Comparison of ENCODE assay signal across 15 cellular contexts in genomic region chr9:7237473-7238243, GRCh38.
DNase-seq lines count a peak whose midpoint lies in the region; ATAC-seq, FAIRE-seq and TF ChIP-seq lines count a peak whose summit lies in the region.
"Had no signal": no experiment of that assay in that cellular context is flagged by ENCODE, and none has a peak within 500 bp of the region (broad histone marks: within the 10 kb centered on the region; RNA-seq: fewer than 3 reads in every experiment).

No MANE protein-coding gene starts in this region.

- CTCF ChIA-PET in HEK293 (lab: Yijun Ruan, JAX), result interaction anchor here (0.7 to 0.9 kb wide), 2 partner anchors 28 to 185 kb away, joined by 3 to 6 read pairs; no protein-coding TSS in a partner anchor

- ATAC-seq in GM18858 (IDR thresholded peaks at IDR 0.05; ENCODE audit: unreplicated experiment) (no peak), HG03196 (IDR thresholded peaks at IDR 0.05; ENCODE audit: unreplicated experiment) (no peak), GM19463 (IDR thresholded peaks at IDR 0.05; ENCODE audit: unreplicated experiment) (no peak)
- ATAC-seq: activated T-cell treated with anti-CD3 and anti-CD28 coated beads, Interleukin-2, amount 50 U/mL, for 4 hours had no signal

- H3K36me3 ChIP-seq in BLaER1 treated with 17β-estradiol and CSF1 and Interleukin-3, amounts not matched to agents 10 nM and 100 nM, result no peaks in the 10 kb centered on the region
- no peaks in the 10 kb centered on the region for H3K36me3 ChIP-seq in HEK293 (ENCODE audit: control insufficient read depth in 2 of 2, insufficient read depth in 1 of 2, low read length in 2 of 2)
- H3K36me3 ChIP-seq: ascending aorta, sigmoid colon had no signal

- no peak for FAIRE-seq in GM19239 (lab: Jason Lieb, UNC)
- FAIRE-seq: endometrium had no signal

- H3K4me1 ChIP-seq in BLaER1 treated with 17β-estradiol and CSF1 and Interleukin-3, amounts not matched to agents 10 nM and 100 nM, result peaks cover 0 to 10% (median 7%) of the 10 kb centered on the region in 10 experiments; a peak in 6 of 20 replicates
- H3K4me1 ChIP-seq in HEK293 (ENCODE audit: control insufficient read depth, insufficient read depth, low read length), result 0 out of 2 replicates have a peak, but pooled peaks cover 4% of the 10 kb centered on the region
- H3K4me1 ChIP-seq: ascending aorta, sigmoid colon had no signal

- peaks cover 5 to 17% (median 8%) of the 10 kb centered on the region in 11 experiments; a peak in 14 of 22 replicates for H3K9me3 ChIP-seq in BLaER1 treated with 17β-estradiol and CSF1 and Interleukin-3, amounts not matched to agents 10 nM and 100 nM (replicated peaks in 1 of 11)
- no peaks in the 10 kb centered on the region for H3K9me3 ChIP-seq in HEK293 (ENCODE audit: control insufficient read depth, insufficient read depth, low read depth, low read length)
- H3K9me3 ChIP-seq: ascending aorta, sigmoid colon, SK-N-SH had no signal

- H3K4me3 ChIP-seq in BLaER1 treated with 17β-estradiol and CSF1 and Interleukin-3, amounts not matched to agents 10 nM and 100 nM, result no peak overlapping the region
- H3K4me3 ChIP-seq in HEK293 (ENCODE audit: low read depth, low read length) (no peak overlapping the region), fibroblast of villous mesenchyme (ENCODE audit: low read depth, low read length) (no peak overlapping the region)
- H3K4me3 ChIP-seq: ascending aorta, sigmoid colon had no signal

- POLR2A ChIA-PET in HEK293 (lab: Yijun Ruan, JAX), result no interaction called here

- no peak for TF ChIP-seq CTCF in HEK293 (tag by site-specific recombination; IDR thresholded peaks at IDR 0.05)
- TF ChIP-seq CTCF in fibroblast of villous mesenchyme (IDR thresholded peaks at IDR 0.05; ENCODE audit: insufficient read depth, low read depth, low read length), result no peak

- peak; percentile 90 for DNase-seq in NCI-H748 (lab: John Stamatoyannopoulos, UW; ENCODE audit: unreplicated experiment)
- DNase-seq in fibroblast of villous mesenchyme (ENCODE audit: low read depth), result peak; percentile 17
- no peak for DNase-seq in GM19239 (ENCODE audit: insufficient read length, low spot score)
- DNase-seq: activated CD4-positive, CD25-positive, alpha-beta regulatory T cell treated with anti-CD3 and anti-CD28 coated beads, Interleukin-2, amount 50 U/mL, for 72 hours; activated T-cell treated with anti-CD3 and anti-CD28 coated beads, Interleukin-2, amount 50 U/mL, for 4 hours; CD4-positive, alpha-beta memory T cell; sigmoid colon; SK-N-SH had no signal

- no peaks in the 10 kb centered on the region for H4K20me1 ChIP-seq in BLaER1 treated with 17β-estradiol and CSF1 and Interleukin-3, amounts not matched to agents 10 nM and 100 nM

- no peaks in the 10 kb centered on the region for H3K27me3 ChIP-seq in BLaER1 treated with 17β-estradiol and CSF1 and Interleukin-3, amounts not matched to agents 10 nM and 100 nM
- H3K27me3 ChIP-seq: ascending aorta, sigmoid colon had no signal

- no peak overlapping the region for H3K27ac ChIP-seq in BLaER1 treated with 17β-estradiol and CSF1 and Interleukin-3, amounts not matched to agents 10 nM and 100 nM
- 0 out of 2 replicates have a peak overlapping the region, but pooled peaks have one; percentile 0 for H3K27ac ChIP-seq in HEK293 (ENCODE audit: extremely low read depth, low read depth, low read length)
- H3K27ac ChIP-seq: ascending aorta, sigmoid colon had no signal

- H3K9ac ChIP-seq in BLaER1 treated with 17β-estradiol and CSF1 and Interleukin-3, amounts not matched to agents 10 nM and 100 nM, result no peak overlapping the region
- H3K9ac ChIP-seq: SK-N-SH had no signal

- H3K4me2 ChIP-seq in BLaER1 treated with 17β-estradiol and CSF1 and Interleukin-3, amounts not matched to agents 10 nM and 100 nM, result peak overlapping the region in 8 of 11 experiments; percentile 0 to 36 (median 14); a peak in 6 of 22 replicates
- H3K4me2 ChIP-seq: SK-N-SH had no signal

TF ChIP-seq in HEK293, 187 proteins besides CTCF, POLR2A, EP300 and RAD21:
- TF ChIP-seq SETDB1 (IDR thresholded peaks at IDR 0.05; ENCODE audit: insufficient read length, low read length) (peak; percentile 84), OVOL3 (tag by site-specific recombination; IDR thresholded peaks at IDR 0.05) (0 out of 2 replicates have a peak, but pooled peaks have one; percentile 14), FEZF1 (tag by site-specific recombination; IDR thresholded peaks at IDR 0.05) (peak; percentile 89), ZNF645 (tag by site-specific recombination; IDR thresholded peaks at IDR 0.05) (no peak), TCF7L2 (IDR thresholded peaks at IDR 0.05; ENCODE audit: borderline replicate concordance, low read depth, low read length) (peak; percentile 82; the same call in 1 of the 2 replicates), WT1 (tag by site-specific recombination; IDR thresholded peaks at IDR 0.05) (peak; percentile 32; the same call in 1 of the 2 replicates), OSR2 (tag by site-specific recombination; IDR thresholded peaks at IDR 0.05) (peak; percentile 46; the same call in 1 of the 2 replicates), TRIM28 (IDR thresholded peaks at IDR 0.05; ENCODE audit: borderline replicate concordance, low read length) (peak; percentile 38; the same call in 1 of the 2 replicates), ZNF518A (tag by site-specific recombination; conservative IDR thresholded peaks at IDR 0.05; ENCODE audit: low read depth) (no peak)
TF ChIP-seq in HEK293: peak in this region for 7.
